ENCODE assay signal across 4 cellular contexts in genomic region chr4:87458913-87459312, GRCh38.
TF ChIP-seq lines count a peak whose summit lies in the region.

No MANE protein-coding gene starts in this region.

TF ChIP-seq in SK-N-SH treated with all-trans-retinoic acid at 6 μM for 48 hours, 23 proteins besides CTCF, POLR2A, EP300 and RAD21 (continued from another document):
- TF ChIP-seq RARB (CRISPR knock-in tag; IDR thresholded peaks at IDR 0.05) = no peak
TF ChIP-seq in SK-N-SH treated with all-trans-retinoic acid at 6 μM for 48 hours: peak in this region for 1.

TF ChIP-seq in SK-N-SH, 30 proteins besides CTCF, POLR2A, EP300 and RAD21:
- no peak for TF ChIP-seq MAX (IDR thresholded peaks at IDR 0.05; ENCODE audit: low read depth)
- no peak for TF ChIP-seq IRF3 (IDR thresholded peaks at IDR 0.05; ENCODE audit: low read depth, low read length)
- TF ChIP-seq ELF1 (IDR thresholded peaks at IDR 0.05) = no peak
- no peak for TF ChIP-seq FOXM1 (IDR thresholded peaks at IDR 0.05; ENCODE audit: low read depth)
- TF ChIP-seq YY1 (IDR thresholded peaks at IDR 0.05; ENCODE audit: low read depth) = no peak

TF ChIP-seq in HEK293, 187 proteins besides CTCF, POLR2A, EP300 and RAD21 (continued from another document):
- TF ChIP-seq ZNF580 (tag by site-specific recombination; IDR thresholded peaks at IDR 0.05) (0 out of 2 replicates have a peak, but pooled peaks have one; percentile 43), ZNF302 (tag by site-specific recombination; IDR thresholded peaks at IDR 0.05; ENCODE audit: low read depth) (no peak), KLF10 (tag by site-specific recombination; IDR thresholded peaks at IDR 0.05) (no peak), ZNF146 (tag by site-specific recombination; IDR thresholded peaks at IDR 0.05) (peak; percentile 89)
TF ChIP-seq in HEK293: peak in this region for 2.

TF ChIP-seq in K562, 482 proteins besides CTCF, POLR2A, EP300 and RAD21:
- TF ChIP-seq ZNF146 (CRISPR knock-in tag; IDR thresholded peaks at IDR 0.05; ENCODE audit: unreplicated experiment) = peak; percentile 88
- TF ChIP-seq RBM25 (IDR thresholded peaks at IDR 0.05; ENCODE audit: low read depth, low read length, severe bottlenecking) = peak; percentile 12
- TF ChIP-seq ZSCAN29 (IDR thresholded peaks at IDR 0.05) = no peak
